8 cellular contexts compared by ENCODE assay signal in the genomic region with DNA sequence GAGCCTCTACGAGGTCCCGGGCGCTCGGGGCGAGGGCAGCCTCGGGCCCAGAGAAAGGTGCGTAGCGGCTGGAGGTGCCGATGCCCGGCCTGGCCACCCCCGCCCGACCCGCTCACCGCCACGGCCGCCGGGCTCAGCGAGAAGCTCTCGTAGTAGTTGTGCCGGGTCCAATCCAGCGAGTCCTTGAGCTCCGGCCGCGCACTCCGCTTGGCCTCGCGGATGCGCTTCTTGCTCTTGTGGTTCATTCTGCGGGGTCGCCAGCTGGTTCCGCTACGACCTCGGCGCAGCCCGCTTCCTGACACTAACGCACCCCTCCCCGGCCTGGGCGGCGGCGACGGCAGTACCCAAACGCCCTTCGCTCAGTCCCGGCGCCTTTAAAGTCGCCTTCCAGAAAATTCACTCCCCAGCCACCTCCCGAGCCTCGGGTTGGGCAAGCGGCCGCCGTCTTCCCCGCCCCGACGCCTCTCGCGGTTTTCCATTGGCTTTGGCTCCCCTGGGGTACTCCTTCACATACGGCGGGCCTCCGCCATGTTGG. TPM values are rescaled to one million over a fixed set of nuclear protein-coding genes. Genes with fewer than 3 reads are reported as not detected.
DNase-seq lines count a peak whose midpoint lies in the region; TF ChIP-seq lines count a peak whose summit lies in the region.

A gene (minus strand): TSS at position 376 of the 535 bp plus-strand sequence. CDS start 131 bp downstream, at position 245.

- H3K36me3 ChIP-seq in GM06990 (ENCODE audit: control insufficient read depth, insufficient read depth, low read length) (peaks cover 17% of the 10 kb centered on the region), H7 (replicated peaks; ENCODE audit: control insufficient read depth, insufficient read depth, low read length) (peaks cover 12% of the 10 kb centered on the region), cardiac muscle cell (peaks cover 23% of the 10 kb centered on the region), ovary (no peaks in the 10 kb centered on the region)

- peak; percentile 71 for TF ChIP-seq POLR2A in ovary (IDR thresholded peaks at IDR 0.05)

- DNase-seq in GM06990 (ENCODE audit: extremely low read depth, insufficient read length) (peak; percentile 96), H7 (peak; percentile 98), LoVo (ENCODE audit: low spot score) (peak; percentile 96), RPMI7951 (ENCODE audit: low read depth) (peak; percentile 93), cardiac muscle cell (ENCODE audit: low read depth in 1 of 2, low spot score in 1 of 2) (peak; percentile 95 to 98), ovary (peak; percentile 95 to 97 (median 96)), ureter (ENCODE audit: low spot score) (peak; percentile 98)
- peak; percentile 83 for DNase-seq in activated naive CD8-positive, alpha-beta T cell treated with anti-CD3 and anti-CD28 coated beads, Interleukin-2, amount 50 U/mL, for 16 hours (ENCODE audit: low read depth, low spot score)

- TF ChIP-seq CTCF in GM06990 (IDR thresholded peaks at IDR 0.05; ENCODE audit: insufficient read depth, low read length, poor library complexity, severe bottlenecking), result no peak
- TF ChIP-seq CTCF in cardiac muscle cell (IDR thresholded peaks at IDR 0.05; ENCODE audit: low read depth, low read length), result no peak
- no peak for TF ChIP-seq CTCF in ovary (IDR thresholded peaks at IDR 0.05)

- H3K27ac ChIP-seq in cardiac muscle cell (peak within 1 kb of the TSS; percentile 92), ovary (peak within 1 kb of the TSS; percentile 86 to 97)

- H3K4me1 ChIP-seq in cardiac muscle cell (ENCODE audit: low read depth), result peaks cover 19% of the 10 kb centered on the region
- peaks cover 8% of the 10 kb centered on the region for H3K4me1 ChIP-seq in ovary (ENCODE audit: insufficient read depth)

- H3K9me3 ChIP-seq in cardiac muscle cell (ENCODE audit: low read depth) (no peaks in the 10 kb centered on the region), ovary (no peaks in the 10 kb centered on the region)

- H3K27me3 ChIP-seq in GM06990 (replicated peaks; ENCODE audit: control insufficient read depth, insufficient read depth, low read length) (no peaks in the 10 kb centered on the region), H7 (ENCODE audit: control insufficient read depth, insufficient read depth, low read length) (no peaks in the 10 kb centered on the region), cardiac muscle cell (no peaks in the 10 kb centered on the region), ovary (no peaks in the 10 kb centered on the region)

- WGBS in ovary, 3 donors, result 0% methylated on average over 43 to 59 of the region's 59 CpGs

- intact Hi-C loops in ovary (cut with DNase I), result loop anchor here in 1 of 4 donors (10.0 kb wide), 1 partner anchor 51 kb away; no protein-coding TSS in a partner anchor

- H3K4me3 ChIP-seq in GM06990 (replicated peaks; ENCODE audit: low read depth, low read length), result peak within 1 kb of the TSS; percentile 93
- H3K4me3 ChIP-seq in H7 (ENCODE audit: insufficient read depth, low read depth, low read length), result peak within 1 kb of the TSS; percentile 96
- H3K4me3 ChIP-seq in cardiac muscle cell, result peak within 1 kb of the TSS; percentile 91
- peak within 1 kb of the TSS; percentile 95 for H3K4me3 ChIP-seq in ovary

- TF ChIP-seq EP300 in ovary (IDR thresholded peaks at IDR 0.05), result peak; percentile 29

RNA-seq across cellular contexts. Expression of the gene that starts here (rescaled TPM):
- 16.5 and 16.8 TPM in 2 replicates for total RNA-seq in H7 (2014; rRNA removed; shearing (Covaris generic))
- 24.9 and 26.2 TPM in 2 replicates for total RNA-seq in RPMI7951 (2014; rRNA removed; shearing (Covaris generic))
- 23.5 and 25.1 TPM in 2 replicates for total RNA-seq in cardiac muscle cell
- polyA plus RNA-seq in cardiac muscle cell, result 25.3 and 33.6 TPM in 2 replicates
- 10 to 100 TPM; 20.1 to 49.8 (median 38.1) TPM for total RNA-seq in ovary
- polyA plus RNA-seq in ovary, result 10 to 100 TPM; 19.5 to 28.2 TPM
- total RNA-seq in ureter, result 28.2 TPM

Comparison
In these comparisons a context has a peak if more than half of its experiments do, and no peak if none do; other contexts are left out.
1. Peak in every context shown above with its lines: DNase-seq, H3K4me3 ChIP-seq and H3K27ac ChIP-seq.